ENCODE assay signal across 15 cellular contexts in the genomic region with DNA sequence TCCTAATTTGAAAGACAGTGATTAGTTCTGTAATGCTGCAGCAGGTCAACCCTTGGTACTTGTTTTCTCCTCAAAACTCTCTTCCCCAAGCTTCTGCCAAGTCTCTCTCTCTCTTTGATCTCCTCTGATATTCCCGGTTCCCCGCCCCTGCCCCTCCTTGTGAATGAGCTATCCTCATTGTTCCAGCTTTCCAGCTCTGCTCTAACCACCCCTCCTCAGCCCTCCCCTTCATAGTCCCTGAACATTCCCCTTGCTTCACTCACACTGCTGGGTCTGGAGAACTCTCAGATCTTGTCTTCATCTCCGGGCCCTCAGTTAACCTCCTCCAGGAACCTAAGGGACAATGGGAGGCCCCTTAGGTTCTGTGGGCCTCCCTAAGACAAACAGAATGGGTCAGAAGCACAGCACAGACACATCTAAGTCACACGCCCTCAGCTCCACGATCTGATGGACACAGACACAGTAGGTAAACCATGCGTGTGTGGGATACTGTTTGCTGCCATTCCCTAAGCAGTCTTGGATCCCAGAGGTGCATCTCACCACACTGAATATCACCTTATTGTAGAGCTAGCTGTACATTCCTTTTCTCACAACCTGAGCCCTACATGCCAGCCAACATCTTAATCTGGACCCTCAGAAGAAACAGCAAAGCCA. TPM values are rescaled to one million over a fixed set of nuclear protein-coding genes. Genes with fewer than 3 reads are reported as not detected.
DNase-seq lines count a peak whose midpoint lies in the region; ATAC-seq, FAIRE-seq and TF ChIP-seq lines count a peak whose summit lies in the region.
"Had no signal": no experiment of that assay in that cellular context is flagged by ENCODE, and none has a peak within 500 bp of the region (broad histone marks: within the 10 kb centered on the region; RNA-seq: fewer than 3 reads in every experiment).

No MANE protein-coding gene starts in this region.

- H4K8ac ChIP-seq in H1 (ENCODE audit: extremely low read depth, insufficient read depth, low read length) = no peak overlapping the region

- H3K27me3 ChIP-seq in HepG2 (ENCODE audit: control insufficient read depth in 1 of 2, insufficient read depth in 2 of 2, low read length in 2 of 2) (no peaks in the 10 kb centered on the region), right lobe of liver (no peaks in the 10 kb centered on the region), H1 (replicated peaks in 1 of 4; ENCODE audit: control insufficient read depth in 3 of 4, extremely low read depth in 1 of 4, insufficient read depth in 3 of 4, low read length in 3 of 4) (no peaks in the 10 kb centered on the region), neural progenitor cell (no peaks in the 10 kb centered on the region), testis (no peaks in the 10 kb centered on the region)
- H3K27me3 ChIP-seq: BLaER1 had no signal

- no peaks in the 10 kb centered on the region for H3K9me3 Mint-ChIP-seq in neural progenitor cell

- TF ChIP-seq EP300 in HepG2 (IDR thresholded peaks at IDR 0.05; ENCODE audit: low read depth in 2 of 2, low read length in 2 of 2) (no peak), HepG2 (CRISPR knock-in tag; IDR thresholded peaks at IDR 0.05; ENCODE audit: borderline replicate concordance) (no peak), H1 (IDR thresholded peaks at IDR 0.05; ENCODE audit: borderline replicate concordance in 1 of 2, low read depth in 2 of 2, low read length in 2 of 2) (no peak)

- H3K4me3 Mint-ChIP-seq in neural progenitor cell = no peak overlapping the region

- H3K18ac ChIP-seq in H1 (ENCODE audit: extremely low read depth, low read length) = no peak overlapping the region

- H2BK12ac ChIP-seq in H1 (ENCODE audit: low read depth, low read length) = peak overlapping the region; percentile 68; the same call in 1 of the 2 replicates

- H3K36me3 ChIP-seq in HepG2 (replicated peaks in 1 of 2; ENCODE audit: control insufficient read depth in 1 of 2, insufficient read depth in 2 of 2, low read length in 2 of 2) (no peaks in the 10 kb centered on the region), right lobe of liver (no peaks in the 10 kb centered on the region), H1 (ENCODE audit: control insufficient read depth in 2 of 4, insufficient read depth in 4 of 4, low read length in 3 of 4) (no peaks in the 10 kb centered on the region; a peak in 1 of 8 replicates), neural progenitor cell (no peaks in the 10 kb centered on the region), testis (ENCODE audit: low read depth, missing control alignments) (no peaks in the 10 kb centered on the region)
- H3K36me3 ChIP-seq: BLaER1 had no signal

- WGBS in HepG2 (ENCODE audit: low lambda C conversion rate) = 27% methylated on average over 6 of the region's 6 CpGs
- 88% methylated on average over 4 of the region's 6 CpGs for WGBS in right lobe of liver (ENCODE audit: insufficient coverage, low coverage, low lambda C conversion rate, missing lambda C conversion rate)
- 83% methylated on average over 6 of the region's 6 CpGs; no CpG with 5 or more reads in 1 of the 2 experiments for WGBS in H1 (ENCODE audit: extremely low coverage in 1 of 2, insufficient coverage in 1 of 2, insufficient read length in 1 of 2, insufficient replicate concordance in 2 of 2, low coverage in 1 of 2, low lambda C conversion rate in 2 of 2, missing lambda C conversion rate in 1 of 2), 2 experiments
- 76 to 77% methylated on average over 6 of the region's 6 CpGs for WGBS in testis, 2 donors

- ATAC-seq in HepG2 = peak; percentile 83
- ATAC-seq in right lobe of liver = no peak
- no peak for ATAC-seq in HG02571 (IDR thresholded peaks at IDR 0.05; ENCODE audit: unreplicated experiment)

- H3K23me2 ChIP-seq in H1 (ENCODE audit: low read depth, low read length) = no peaks in the 10 kb centered on the region

- H3K23ac ChIP-seq in H1 (ENCODE audit: insufficient read length) = no peak overlapping the region

- H2BK5ac ChIP-seq in H1 (ENCODE audit: low read depth, low read length) = no peak overlapping the region

- no peak overlapping the region for H2BK15ac ChIP-seq in H1 (ENCODE audit: low read length)

- in situ Hi-C loops in HepG2 (cut with HindIII; ENCODE audit: extremely low pct_ligation_motif_present, low pct_unique_long_range_greater_than_20kb) = no loop called here

- no TSS peak for BruUV-seq in HepG2 (replicated peaks; lab: Mats Ljungman, UMichigan)

- peak overlapping the region; percentile 73 for H4K91ac ChIP-seq in H1 (replicated peaks; ENCODE audit: insufficient read length, low read length)

- H3K79me2 ChIP-seq in HepG2 (ENCODE audit: insufficient read depth, low read length) (no peaks in the 10 kb centered on the region), H1 (ENCODE audit: control insufficient read depth in 1 of 2, insufficient read depth in 2 of 2, low read length in 2 of 2) (no peaks in the 10 kb centered on the region), neural progenitor cell (ENCODE audit: low read depth) (no peaks in the 10 kb centered on the region)

- no peak overlapping the region for H2AFZ ChIP-seq in HepG2 (ENCODE audit: low read length)
- H2AFZ ChIP-seq in H1 (ENCODE audit: low read length) = no peak overlapping the region
- no peak overlapping the region for H2AFZ ChIP-seq in neural progenitor cell (replicated peaks)
- H2AFZ ChIP-seq: GM23248 had no signal

- no peak for TF ChIP-seq CTCF in HepG2 (CRISPR knock-in tag; IDR thresholded peaks at IDR 0.05)
- no peak for TF ChIP-seq CTCF in right lobe of liver (IDR thresholded peaks at IDR 0.05)
- TF ChIP-seq CTCF in H1 (IDR thresholded peaks at IDR 0.05; ENCODE audit: control extremely low read depth in 1 of 3, insufficient read depth in 1 of 3, low read depth in 1 of 3, low read length in 3 of 3) = no peak
- TF ChIP-seq CTCF in neural progenitor cell (IDR thresholded peaks at IDR 0.05) = no peak
- TF ChIP-seq CTCF in testis (IDR thresholded peaks at IDR 0.05) = no peak

- H3K4me2 ChIP-seq in HepG2 (ENCODE audit: low read depth, low read length) (peak overlapping the region; percentile 28), H1 (ENCODE audit: insufficient read depth in 1 of 2, low read depth in 2 of 2, low read length in 2 of 2) (0 out of 4 replicates have a peak overlapping the region, but pooled peaks of 1 of the 2 experiments have one; percentile 14), neural progenitor cell (no peak overlapping the region)
- H3K4me2 ChIP-seq: BLaER1 had no signal

- H3K4me1 Mint-ChIP-seq in neural progenitor cell = peaks cover 15% of the 10 kb centered on the region

- peak overlapping the region; percentile 91; the same call in 1 of the 2 replicates for H2AK5ac ChIP-seq in H1 (ENCODE audit: low read depth, low read length)

- peaks cover 2% of the 10 kb centered on the region for H3K27me3 Mint-ChIP-seq in neural progenitor cell (ENCODE audit: insufficient read depth, low read depth)

- CTCF ChIA-PET in HepG2 (lab: Yijun Ruan, JAX; ENCODE audit: low intra/inter-chr PET ratio, low total read pairs) = no interaction called here
- CTCF ChIA-PET in H1 (lab: Charles Lee; ENCODE audit: partially characterized antibody) = interaction anchor here (1.1 to 2.2 kb wide), 5 partner anchors 9 to 208 kb away, joined by 3 to 6 read pairs (median 4); no protein-coding TSS in a partner anchor

- H3K4me3 ChIP-seq in HepG2 (replicated peaks in 1 of 3; ENCODE audit: insufficient read depth in 1 of 3, low read depth in 2 of 3, low read length in 3 of 3) = no peak overlapping the region
- H3K4me3 ChIP-seq in right lobe of liver = no peak overlapping the region
- no peak overlapping the region for H3K4me3 ChIP-seq in H1 (ENCODE audit: extremely low read depth in 1 of 4, insufficient read depth in 2 of 4, low read depth in 3 of 4, low read length in 4 of 4)
- no peak overlapping the region for H3K4me3 ChIP-seq in neural progenitor cell
- H3K4me3 ChIP-seq in testis = no peak overlapping the region
- H3K4me3 ChIP-seq: BLaER1, GM23248 had no signal

- DNase-seq in HepG2 (ENCODE audit: low spot score) = peak; percentile 62
- no peak for DNase-seq in right lobe of liver
- DNase-seq in H1 (ENCODE audit: low read depth in 1 of 2, low spot score in 2 of 2) = no peak
- peak; percentile 48 for DNase-seq in neural progenitor cell (ENCODE audit: low spot score)
- DNase-seq in testis = no peak
- no peak for DNase-seq in NCI-H82 treated with DMSO at 0.1 percent for 48 hours (lab: John Stamatoyannopoulos, UW; ENCODE audit: unreplicated experiment)
- no peak for DNase-seq in cerebellum (ENCODE audit: low spot score)
- DNase-seq: 8988T, DMS 273 treated with DMSO at 0.1 percent for 48 hours, GM23248, NCI-H1694, NCI-H2107, SHP77 treated with DMSO at 0.1 percent for 48 hours had no signal

- H3F3A ChIP-seq in neural progenitor cell (ENCODE audit: low read depth) = peaks cover 15% of the 10 kb centered on the region

- no peak for TF ChIP-seq POLR2A in HepG2 (IDR thresholded peaks at IDR 0.05; ENCODE audit: insufficient read depth in 1 of 2, low read depth in 2 of 2, low read length in 2 of 2)
- TF ChIP-seq POLR2A in right lobe of liver (IDR thresholded peaks at IDR 0.05) = no peak
- no peak for TF ChIP-seq POLR2A in H1 (IDR thresholded peaks at IDR 0.05; ENCODE audit: control extremely low read depth in 1 of 2, low read depth in 2 of 2, low read length in 2 of 2)
- no peak for TF ChIP-seq POLR2A in testis (IDR thresholded peaks at IDR 0.05)

- H3K9me3 ChIP-seq in HepG2 (ENCODE audit: low read length) = no peaks in the 10 kb centered on the region
- no peaks in the 10 kb centered on the region for H3K9me3 ChIP-seq in right lobe of liver
- H3K9me3 ChIP-seq in H1 (ENCODE audit: insufficient read depth in 2 of 2, low read depth in 1 of 2, low read length in 1 of 2) = no peaks in the 10 kb centered on the region
- no peaks in the 10 kb centered on the region for H3K9me3 ChIP-seq in neural progenitor cell (ENCODE audit: low read depth)
- H3K9me3 ChIP-seq in testis = no peaks in the 10 kb centered on the region
- H3K9me3 ChIP-seq: BLaER1 had no signal

- H3K14ac ChIP-seq in H1 (ENCODE audit: insufficient read length) = no peak overlapping the region

- FAIRE-seq in HepG2 (lab: Jason Lieb, UNC) (no peak), H1 (lab: Jason Lieb, UNC) (no peak)

- H4K20me1 ChIP-seq in HepG2 (ENCODE audit: insufficient read depth, low read length) = no peaks in the 10 kb centered on the region
- H4K20me1 ChIP-seq in H1 (replicated peaks in 1 of 2; ENCODE audit: control insufficient read depth in 1 of 2, insufficient read depth in 2 of 2, low read length in 2 of 2) = peaks cover 0 to 3% of the 10 kb centered on the region in 2 experiments
- H4K20me1 ChIP-seq in neural progenitor cell (ENCODE audit: low read depth) = no peaks in the 10 kb centered on the region
- H4K20me1 ChIP-seq: BLaER1 had no signal

- H3K9ac ChIP-seq in HepG2 (ENCODE audit: insufficient read depth, low read depth, low read length) (no peak overlapping the region), H1 (replicated peaks in 1 of 4; ENCODE audit: extremely low read depth in 1 of 4, low read depth in 3 of 4, low read length in 3 of 4) (no peak overlapping the region), neural progenitor cell (no peak overlapping the region)
- H3K9ac ChIP-seq: BLaER1, GM23248 had no signal

- no peak overlapping the region for H4K5ac ChIP-seq in H1 (ENCODE audit: insufficient read length, low read depth, low read length)

- H3K56ac ChIP-seq in H1 (replicated peaks; ENCODE audit: insufficient read length, low read depth, low read length) = no peak overlapping the region

- POLR2A ChIA-PET in HepG2 (lab: Yijun Ruan, JAX) (interaction anchor here (0.9 to 1.1 kb wide), 3 partner anchors 9 to 106 kb away, joined by 3 to 4 read pairs (median 3); no protein-coding TSS in a partner anchor), H1 (lab: Charles Lee; ENCODE audit: partially characterized antibody) (interaction anchor here (0.7 kb wide), 1 partner anchor 24 kb away, joined by 3 read pairs; no protein-coding TSS in a partner anchor)

- H2BK120ac ChIP-seq in H1 (replicated peaks; ENCODE audit: low read depth, low read length) = no peak overlapping the region

- TF ChIP-seq RAD21 in HepG2 (CRISPR knock-in tag; IDR thresholded peaks at IDR 0.05) (no peak), H1 (IDR thresholded peaks at IDR 0.05 in 1 of 2, conservative IDR thresholded peaks at IDR 0.05 in 1 of 2; ENCODE audit: low read depth in 2 of 2, low read length in 2 of 2) (no peak)

- H2BK20ac ChIP-seq in H1 (ENCODE audit: low read length) = no peak overlapping the region

- H3K4ac ChIP-seq in H1 (replicated peaks; ENCODE audit: insufficient read length, low read depth, low read length) = no peak overlapping the region

- intact Hi-C loops in HepG2 (cut with micrococcal nuclease; ENCODE audit: unreplicated experiment) = no loop called here
- intact Hi-C loops in right lobe of liver (cut with DNase I) = no loop called here
- intact Hi-C loops in testis (cut with DNase I; ENCODE audit: low total_unique reads) = no loop called here

- H3K79me1 ChIP-seq in H1 (ENCODE audit: low read depth, low read length) = no peaks in the 10 kb centered on the region; the same call in 1 of the 2 replicates

- H3K4me1 ChIP-seq in HepG2 (ENCODE audit: insufficient read depth, low read length) (peaks cover 30% of the 10 kb centered on the region), right lobe of liver (peaks cover 0 to 11% (median 0%) of the 10 kb centered on the region in 4 donors), H1 (replicated peaks in 1 of 4; ENCODE audit: control insufficient read depth in 3 of 4, insufficient read depth in 4 of 4, low read length in 3 of 4) (peaks cover 0 to 2% (median 0%) of the 10 kb centered on the region in 4 experiments; a peak in 2 of 7 replicates), neural progenitor cell (peaks cover 17% of the 10 kb centered on the region), testis (peaks cover 16% of the 10 kb centered on the region)
- H3K4me1 ChIP-seq: BLaER1 had no signal

- H3K27ac ChIP-seq in HepG2 (ENCODE audit: extremely low read length, insufficient read depth, low read length) (no peak overlapping the region), right lobe of liver (no peak overlapping the region), H1 (ENCODE audit: low read depth, low read length) (no peak overlapping the region), neural progenitor cell (peak overlapping the region; percentile 19), testis (no peak overlapping the region)
- H3K27ac ChIP-seq: BLaER1, GM23248 had no signal

- peak overlapping the region; percentile 78 for H3K27ac Mint-ChIP-seq in neural progenitor cell

- H3K36me3 Mint-ChIP-seq in neural progenitor cell = no peaks in the 10 kb centered on the region

RNA-seq across cellular contexts. Expression of a gene that starts 17.4 kb away (rescaled TPM):
- 61.4 and 68.5 TPM in 2 replicates for total RNA-seq in HepG2 (2016; rRNA removed; fragmentation: Illumina TruSeq; extraction: Trizol)
- total RNA-seq in HepG2 (2016; cell fraction: cytosol; rRNA removed; fragmentation: Illumina TruSeq; extraction: Trizol; ENCODE audit: low read depth) = 8.7 and 8.9 TPM in 2 replicates
- 57.6 and 62.0 TPM in 2 replicates for total RNA-seq in HepG2 (2016; cell fraction: insoluble cytoplasmic fraction; rRNA removed; fragmentation: Illumina TruSeq; extraction: Trizol)
- 36.8 and 41.2 TPM in 2 replicates for total RNA-seq in HepG2 (2016; cell fraction: membrane; rRNA removed; fragmentation: Illumina TruSeq; extraction: Trizol)
- 72.6 and 80.1 TPM in 2 replicates for total RNA-seq in HepG2 (2016; cell fraction: nucleus; rRNA removed; fragmentation: Illumina TruSeq; extraction: Trizol)
- 45.2 and 52.0 TPM in 2 replicates for polyA plus RNA-seq in HepG2 (2011; rRNA removed)
- polyA plus RNA-seq in HepG2 (2011; cell fraction: cytosol; rRNA removed) = 29.4 and 31.7 TPM in 2 replicates
- polyA plus RNA-seq in HepG2 (2011; cell fraction: nucleus; rRNA removed) = 74.2 and 76.9 TPM in 2 replicates
- 59.4 and 62.0 TPM in 2 replicates for polyA plus RNA-seq in HepG2 (2012)
- polyA plus RNA-seq in HepG2 (2016; cell fraction: cytosol; fragmentation: Illumina TruSeq; extraction: Trizol; ENCODE audit: low read depth) = 4.0 and 4.5 TPM in 2 replicates
- polyA plus RNA-seq in HepG2 (2016; cell fraction: insoluble cytoplasmic fraction; fragmentation: Illumina TruSeq; extraction: Trizol; ENCODE audit: low read depth) = 69.6 and 92.6 TPM in 2 replicates
- 15.3 and 19.6 TPM in 2 replicates for polyA plus RNA-seq in HepG2 (2016; cell fraction: membrane; fragmentation: Illumina TruSeq; extraction: Trizol; ENCODE audit: low read depth)
- polyA plus RNA-seq in HepG2 (2016; cell fraction: nucleus; fragmentation: Illumina TruSeq; extraction: Trizol; ENCODE audit: insufficient read depth, low read depth) = 143 and 158 TPM in 2 replicates
- 72.7 and 144 TPM in 2 replicates for polyA minus RNA-seq in HepG2 (2011; rRNA and poly(A)+ RNA removed; ENCODE audit: low replicate concordance)
- polyA minus RNA-seq in HepG2 (2011; cell fraction: cytosol; rRNA and poly(A)+ RNA removed) = 40.8 and 53.5 TPM in 2 replicates
- polyA minus RNA-seq in HepG2 (2011; cell fraction: nucleus; rRNA and poly(A)+ RNA removed) = 66.0 and 100 TPM in 2 replicates
- total RNA-seq in right lobe of liver = 10 to 100 TPM; 58.2 to 85.7 (median 73.0) TPM
- 409 and 422 TPM in 2 replicates for total RNA-seq in H1 (2021; fragmentation: NEBNext Ultra II Directional; extraction: Animal tissue kit (Norgen Biotek cat#: 25700))
- 106 and 156 TPM in 2 replicates for polyA plus RNA-seq in H1 (2011; rRNA removed)
- polyA plus RNA-seq in H1 (2011; cell fraction: cytosol; rRNA removed) = 126 TPM
- polyA plus RNA-seq in H1 (2011; cell fraction: nucleus; rRNA removed) = 349 TPM
- 181 to 219 TPM (median 186 TPM) in 4 replicates for polyA plus RNA-seq in H1 (2012, experiment 1 of 2)
- polyA plus RNA-seq in H1 (2012, experiment 2 of 2) = 78.9 TPM
- 201 TPM for polyA plus RNA-seq in H1 (2013, experiment 1 of 2)
- 196 TPM for polyA plus RNA-seq in H1 (2013, experiment 2 of 2)
- 223 and 225 TPM in 2 replicates for polyA minus RNA-seq in H1 (2011; rRNA and poly(A)+ RNA removed)
- polyA minus RNA-seq in H1 (2011; cell fraction: cytosol; rRNA and poly(A)+ RNA removed) = 149 TPM
- polyA minus RNA-seq in H1 (2011; cell fraction: nucleus; rRNA and poly(A)+ RNA removed) = 253 TPM
- 53.8 and 85.2 TPM in 2 replicates for total RNA-seq in neural progenitor cell (ENCODE audit: low replicate concordance)
- 100 to 1,000 TPM; 169 to 174 TPM for total RNA-seq in testis
- polyA plus RNA-seq in testis (ENCODE audit: insufficient read depth, low read depth, low replicate concordance) = 118 TPM
- total RNA-seq in cerebellum = 44.0 TPM

Comparison
In these comparisons a context has a peak if more than half of its experiments do, and no peak if none do; other contexts are left out.
1. DNase-seq: peak in HepG2 (single experiment) and neural progenitor cell (single experiment); none in right lobe of liver (0 of 3), H1 (0 of 2), testis (single experiment), NCI-H82 treated with DMSO at 0.1 percent for 48 hours (single experiment) and cerebellum (single experiment).